ENCODE assay signal across 22 cellular contexts in the genomic region with DNA sequence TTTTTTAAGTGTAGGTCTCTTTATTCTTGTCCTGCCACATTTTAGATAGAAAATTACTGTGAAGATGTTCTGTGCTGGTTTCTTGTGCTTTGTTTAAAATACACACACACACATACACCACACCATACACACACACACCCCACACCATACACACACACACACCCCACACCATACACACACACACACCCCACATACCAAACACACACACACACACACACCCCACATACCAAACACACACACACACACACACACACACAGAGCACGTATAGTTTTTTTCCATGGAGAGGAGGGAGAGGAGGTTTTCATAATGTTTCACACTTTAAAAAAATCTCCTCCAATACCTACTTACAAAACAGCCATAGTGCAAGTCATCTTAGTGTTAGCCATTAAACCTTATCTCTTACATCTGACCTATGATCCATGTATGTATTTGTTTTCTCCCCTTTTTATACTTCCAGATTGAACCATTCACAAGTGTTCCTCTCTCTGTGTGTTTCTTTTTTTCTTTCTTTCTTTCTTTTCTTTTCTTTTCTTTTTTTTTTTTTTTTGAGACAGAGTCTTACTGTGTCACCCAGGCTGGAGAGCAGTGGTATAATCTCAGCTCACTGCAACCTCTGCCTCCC.
"Had no signal": no experiment of that assay in that cellular context is flagged by ENCODE, and none has a peak within 500 bp of the region (broad histone marks: within the 10 kb centered on the region; RNA-seq: fewer than 3 reads in every experiment).

No MANE protein-coding gene starts in this region.

- H3K27me3 ChIP-seq: breast epithelium, colonic mucosa, esophagus squamous epithelium, gastrocnemius medialis, stomach, vagina had no signal

- H3K4me1 ChIP-seq: breast epithelium, gastrocnemius medialis, vagina had no signal

- H3K9me3 Mint-ChIP-seq: activated B cell treated with CpG ODN at 0.5 μM for 24 hours; activated naive CD8-positive, alpha-beta T cell treated with anti-CD3 and anti-CD28 coated beads for 36 hours; activated T-cell treated with anti-CD3 and anti-CD28 coated beads, Interleukin-2, amount 50 U/mL, for 24 hours; central memory CD8-positive, alpha-beta T cell; stimulated activated effector memory CD8-positive, alpha-beta T cell treated with anti-CD3 and anti-CD28 coated beads, Interleukin-12 subunit alpha, Interleukin-12 subunit beta, amount 100 ng/mL, for 72 hours had no signal

- ATAC-seq: activated CD4-positive, alpha-beta T cell treated with anti-CD3 and anti-CD28 coated beads for 36 hours; gastrocnemius medialis; left ventricle myocardium superior; right cardiac atrium; stimulated activated effector memory CD8-positive, alpha-beta T cell treated with anti-CD3 and anti-CD28 coated beads, Interleukin-12 subunit alpha, Interleukin-12 subunit beta, amount 100 ng/mL, for 72 hours had no signal

- H3K4me3 Mint-ChIP-seq: activated B cell treated with CpG ODN at 0.5 μM for 24 hours; activated CD4-positive, alpha-beta T cell treated with anti-CD3 and anti-CD28 coated beads for 36 hours; activated naive CD8-positive, alpha-beta T cell treated with anti-CD3 and anti-CD28 coated beads for 36 hours; activated T-cell treated with anti-CD3 and anti-CD28 coated beads, Interleukin-2, amount 50 U/mL, for 24 hours; central memory CD8-positive, alpha-beta T cell; stimulated activated effector memory CD8-positive, alpha-beta T cell treated with anti-CD3 and anti-CD28 coated beads, Interleukin-12 subunit alpha, Interleukin-12 subunit beta, amount 100 ng/mL, for 72 hours had no signal

- H3K27ac Mint-ChIP-seq: activated B cell treated with CpG ODN at 0.5 μM for 24 hours; activated CD4-positive, alpha-beta T cell treated with anti-CD3 and anti-CD28 coated beads for 36 hours; activated naive CD8-positive, alpha-beta T cell treated with anti-CD3 and anti-CD28 coated beads for 36 hours; activated T-cell treated with anti-CD3 and anti-CD28 coated beads, Interleukin-2, amount 50 U/mL, for 24 hours; stimulated activated effector memory CD8-positive, alpha-beta T cell treated with anti-CD3 and anti-CD28 coated beads, Interleukin-12 subunit alpha, Interleukin-12 subunit beta, amount 100 ng/mL, for 72 hours had no signal

- H3K4me3 ChIP-seq: breast epithelium, colonic mucosa, esophagus squamous epithelium, gastrocnemius medialis, stomach, vagina had no signal

- H3K4me1 Mint-ChIP-seq: activated CD4-positive, alpha-beta T cell treated with anti-CD3 and anti-CD28 coated beads for 36 hours; activated naive CD8-positive, alpha-beta T cell treated with anti-CD3 and anti-CD28 coated beads for 36 hours; central memory CD8-positive, alpha-beta T cell; stimulated activated effector memory CD8-positive, alpha-beta T cell treated with anti-CD3 and anti-CD28 coated beads, Interleukin-12 subunit alpha, Interleukin-12 subunit beta, amount 100 ng/mL, for 72 hours had no signal

- H3K36me3 Mint-ChIP-seq: activated naive CD8-positive, alpha-beta T cell treated with anti-CD3 and anti-CD28 coated beads for 36 hours; stimulated activated effector memory CD8-positive, alpha-beta T cell treated with anti-CD3 and anti-CD28 coated beads, Interleukin-12 subunit alpha, Interleukin-12 subunit beta, amount 100 ng/mL, for 72 hours had no signal

- H3K36me3 ChIP-seq: breast epithelium, colonic mucosa, esophagus squamous epithelium, gastrocnemius medialis, stomach, vagina had no signal

- H3K9me3 ChIP-seq: breast epithelium, colonic mucosa, esophagus squamous epithelium, gastrocnemius medialis, stomach, vagina had no signal

- DNase-seq: activated B cell treated with CpG ODN at 0.5 μM for 24 hours; activated CD4-positive, alpha-beta T cell treated with anti-CD3 and anti-CD28 coated beads for 36 hours; activated CD4-positive, alpha-beta T cell treated with anti-CD3 and anti-CD28 coated beads, Interleukin-2, amount 50 U/mL, for 4 hours; activated CD8-positive, alpha-beta memory T cell treated with anti-CD3 and anti-CD28 coated beads for 24 hours; activated CD8-positive, alpha-beta memory T cell treated with anti-CD3 and anti-CD28 coated beads, Interleukin-2, amount 50 U/mL, for 4 hours; activated naive CD4-positive, alpha-beta T cell treated with Interleukin-2 at 50 U/mL for 16 hours; activated naive CD8-positive, alpha-beta T cell treated with anti-CD3 and anti-CD28 coated beads for 36 hours; activated T-cell treated with anti-CD3 and anti-CD28 coated beads, Interleukin-2, amount 50 U/mL, for 24 hours; colonic mucosa; esophagus squamous epithelium; gastrocnemius medialis; hypothalamus; left ventricle myocardium superior; right cardiac atrium; stimulated activated CD4-positive, alpha-beta T cell treated with anti-CD3 and anti-CD28 coated beads, Interleukin-2, amount 100 ng/mL, for 24 hours; stomach; T1000; trophoblast cell had no signal

- H3K27me3 Mint-ChIP-seq: activated B cell treated with CpG ODN at 0.5 μM for 24 hours; activated naive CD8-positive, alpha-beta T cell treated with anti-CD3 and anti-CD28 coated beads for 36 hours; activated T-cell treated with anti-CD3 and anti-CD28 coated beads, Interleukin-2, amount 50 U/mL, for 24 hours had no signal
